In the genomic region with DNA sequence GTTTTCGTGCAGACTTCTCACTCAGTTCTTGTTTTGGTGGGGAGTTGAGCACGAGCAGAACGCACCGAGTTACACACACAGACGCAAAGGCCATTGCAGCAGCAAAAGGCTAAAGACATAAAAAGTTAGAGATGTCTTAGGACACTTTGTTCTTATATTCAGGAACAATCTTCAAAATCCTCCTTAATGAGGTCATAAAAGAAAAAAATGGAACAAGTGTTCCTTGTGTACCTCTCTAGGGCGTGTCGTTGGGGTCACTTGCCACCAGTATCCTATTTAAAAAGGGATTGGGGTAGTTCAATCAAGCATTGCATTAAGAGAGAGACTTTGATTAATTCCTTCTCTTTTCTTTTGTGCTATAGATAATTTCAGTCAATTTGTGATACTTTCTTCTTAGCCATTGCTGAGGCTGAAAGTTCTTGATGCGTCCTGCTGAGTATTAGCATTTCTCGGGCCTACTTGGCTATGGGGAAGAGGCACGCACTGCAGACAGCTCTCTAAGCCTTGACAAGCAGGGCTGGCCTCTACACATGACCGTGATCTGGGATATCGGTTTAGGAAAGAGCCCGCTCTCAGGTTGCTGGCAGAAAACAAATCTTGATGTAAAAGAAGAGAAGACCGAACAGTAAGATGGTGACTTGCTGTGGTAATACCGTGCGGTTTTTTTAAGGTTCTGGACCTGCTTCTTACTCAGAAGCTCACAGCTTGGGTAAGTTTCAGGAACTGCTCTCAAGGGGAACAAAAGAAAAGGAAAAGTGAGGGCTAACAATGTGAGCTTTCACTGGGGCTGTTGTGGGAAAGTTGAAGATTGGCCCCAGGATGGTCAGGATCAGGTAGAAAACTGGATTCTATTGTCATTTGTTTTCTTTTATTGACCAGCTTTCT, we compare ENCODE assay signal across 23 cellular contexts.
A peak's percentile ranks its signal among the peaks of the same experiment; 100 is the strongest.
DNase-seq lines count a peak whose midpoint lies in the region; ATAC-seq and TF ChIP-seq lines count a peak whose summit lies in the region.
"Had no signal": no experiment of that assay in that cellular context is flagged by ENCODE, and none has a peak within 500 bp of the region (broad histone marks: within the 10 kb centered on the region; RNA-seq: fewer than 3 reads in every experiment).

No MANE protein-coding gene starts in this region.

- H3K4me1 Mint-ChIP-seq in endothelial cell (ENCODE audit: unreplicated experiment): peaks cover 42% of the 10 kb centered on the region
- peaks cover 27% of the 10 kb centered on the region for H3K4me1 Mint-ChIP-seq in stimulated activated memory B cell treated with anti-CD40 and anti-IgM and Interleukin-4, amounts not matched to agents 10 μg/mL and 1 μg/mL and 100 μg/mL, for 72 hours
- H3K4me1 Mint-ChIP-seq: activated naive CD4-positive, alpha-beta T cell treated with anti-CD3 and anti-CD28 coated beads, Interleukin-2, amount 50 U/mL, for 24 hours had no signal

- peak overlapping the region; percentile 7 for H3K27ac Mint-ChIP-seq in endothelial cell (ENCODE audit: unreplicated experiment)
- H3K27ac Mint-ChIP-seq in stimulated activated memory B cell treated with anti-CD40 and anti-IgM and Interleukin-4, amounts not matched to agents 10 μg/mL and 1 μg/mL and 100 μg/mL, for 72 hours: peak overlapping the region; percentile 18
- H3K27ac Mint-ChIP-seq: activated CD8-positive, alpha-beta T cell treated with anti-CD3 and anti-CD28 coated beads for 36 hours; activated naive CD4-positive, alpha-beta T cell treated with anti-CD3 and anti-CD28 coated beads, Interleukin-2, amount 50 U/mL, for 24 hours; CD8-positive, alpha-beta T cell; HFFc6; T-helper 2 cell treated with Interferon-gamma antibody and Interleukin-4, amounts not matched to agents 5 μg/mL and 100 μg/mL, for 36 hours had no signal

- intact Hi-C loops in aorta (cut with DNase I): no loop called here

- H3K27me3 Mint-ChIP-seq in endothelial cell (ENCODE audit: unreplicated experiment): peaks cover 1% of the 10 kb centered on the region
- H3K27me3 Mint-ChIP-seq in stimulated activated memory B cell treated with anti-CD40 and anti-IgM and Interleukin-4, amounts not matched to agents 10 μg/mL and 1 μg/mL and 100 μg/mL, for 72 hours: no peaks in the 10 kb centered on the region
- H3K27me3 Mint-ChIP-seq: activated CD8-positive, alpha-beta T cell treated with anti-CD3 and anti-CD28 coated beads for 36 hours; activated naive CD4-positive, alpha-beta T cell treated with anti-CD3 and anti-CD28 coated beads, Interleukin-2, amount 50 U/mL, for 24 hours had no signal

- no peak overlapping the region for H3K4me3 ChIP-seq in aorta (ENCODE audit: low read length in 2 of 2)
- H3K4me3 ChIP-seq: thoracic aorta had no signal

- no peak overlapping the region for H3K27ac ChIP-seq in aorta (ENCODE audit: low read depth in 1 of 2, low read length in 2 of 2)
- H3K27ac ChIP-seq: thoracic aorta had no signal

- H3K36me3 Mint-ChIP-seq in endothelial cell (ENCODE audit: low read depth, unreplicated experiment): no peaks in the 10 kb centered on the region
- peaks cover 12% of the 10 kb centered on the region for H3K36me3 Mint-ChIP-seq in stimulated activated memory B cell treated with anti-CD40 and anti-IgM and Interleukin-4, amounts not matched to agents 10 μg/mL and 1 μg/mL and 100 μg/mL, for 72 hours

- H3K4me1 ChIP-seq in aorta (ENCODE audit: control insufficient read depth in 1 of 2, insufficient read depth in 2 of 2, low read length in 2 of 2): peaks cover 0 to 2% of the 10 kb centered on the region in 2 donors

- 88 to 92% methylated on average over 16 of the region's 16 CpGs for WGBS in aorta, 2 donors

- TF ChIP-seq CTCF in endothelial cell (IDR thresholded peaks at IDR 0.05; ENCODE audit: unreplicated experiment): no peak

- H3K9me3 Mint-ChIP-seq in endothelial cell (ENCODE audit: unreplicated experiment): no peaks in the 10 kb centered on the region
- no peaks in the 10 kb centered on the region for H3K9me3 Mint-ChIP-seq in stimulated activated memory B cell treated with anti-CD40 and anti-IgM and Interleukin-4, amounts not matched to agents 10 μg/mL and 1 μg/mL and 100 μg/mL, for 72 hours
- H3K9me3 Mint-ChIP-seq: activated CD8-positive, alpha-beta T cell treated with anti-CD3 and anti-CD28 coated beads for 36 hours; activated naive CD4-positive, alpha-beta T cell treated with anti-CD3 and anti-CD28 coated beads, Interleukin-2, amount 50 U/mL, for 24 hours; activated T-cell treated with anti-CD3 and anti-CD28 coated beads, Interleukin-2, amount 50 U/mL, for 4 hours; CD8-positive, alpha-beta T cell; HFFc6; T-helper 2 cell treated with Interferon-gamma antibody and Interleukin-4, amounts not matched to agents 5 μg/mL and 100 μg/mL, for 36 hours had no signal

- no peaks in the 10 kb centered on the region for H3K36me3 ChIP-seq in aorta (ENCODE audit: control insufficient read depth in 1 of 2, insufficient read depth in 2 of 2, low read length in 1 of 2)
- H3K36me3 ChIP-seq: thoracic aorta had no signal

- no peak overlapping the region for H3K4me3 Mint-ChIP-seq in endothelial cell (ENCODE audit: unreplicated experiment)
- H3K4me3 Mint-ChIP-seq in stimulated activated memory B cell treated with anti-CD40 and anti-IgM and Interleukin-4, amounts not matched to agents 10 μg/mL and 1 μg/mL and 100 μg/mL, for 72 hours: no peak overlapping the region
- H3K4me3 Mint-ChIP-seq: activated CD8-positive, alpha-beta T cell treated with anti-CD3 and anti-CD28 coated beads for 36 hours; activated naive CD4-positive, alpha-beta T cell treated with anti-CD3 and anti-CD28 coated beads, Interleukin-2, amount 50 U/mL, for 24 hours; activated T-cell treated with anti-CD3 and anti-CD28 coated beads, Interleukin-2, amount 50 U/mL, for 4 hours; CD8-positive, alpha-beta T cell; HFFc6; T-helper 2 cell treated with Interferon-gamma antibody and Interleukin-4, amounts not matched to agents 5 μg/mL and 100 μg/mL, for 36 hours had no signal

- no peaks in the 10 kb centered on the region for H3K9me3 ChIP-seq in aorta (ENCODE audit: control insufficient read depth, low read length)
- H3K9me3 ChIP-seq: thoracic aorta had no signal

- peak; percentile 84 for ATAC-seq in GM21515 (IDR thresholded peaks at IDR 0.05; ENCODE audit: unreplicated experiment)
- peak; percentile 74 for ATAC-seq in HG03280 (IDR thresholded peaks at IDR 0.05; ENCODE audit: unreplicated experiment)
- peak; percentile 59 for ATAC-seq in stimulated activated memory B cell treated with anti-CD40 and anti-IgM and Interleukin-4, amounts not matched to agents 10 μg/mL and 1 μg/mL and 100 μg/mL, for 72 hours
- no peak for ATAC-seq in aorta (ENCODE audit: low FRiP score)
- ATAC-seq: activated CD8-positive, alpha-beta T cell treated with anti-CD3 and anti-CD28 coated beads for 36 hours; activated T-cell treated with anti-CD3 and anti-CD28 coated beads, Interleukin-2, amount 50 U/mL, for 4 hours; CD8-positive, alpha-beta T cell; Panc1; right cardiac atrium had no signal

- no peaks in the 10 kb centered on the region for H3K27me3 ChIP-seq in aorta (ENCODE audit: control insufficient read depth in 1 of 2, insufficient read depth in 2 of 2, low read length in 1 of 2)

- DNase-seq in endothelial cell (ENCODE audit: low spot score): no peak
- no peak for DNase-seq in NCI-H446 (lab: John Stamatoyannopoulos, UW)
- no peak for DNase-seq in NCI-H2227 (lab: John Stamatoyannopoulos, UW; ENCODE audit: unreplicated experiment)
- DNase-seq in aorta: no peak
- DNase-seq: activated CD4-positive, CD25-positive, alpha-beta regulatory T cell; activated CD8-positive, alpha-beta T cell treated with anti-CD3 and anti-CD28 coated beads for 36 hours; activated T-cell treated with anti-CD3 and anti-CD28 coated beads, Interleukin-2, amount 50 U/mL, for 4 hours; CD8-positive, alpha-beta T cell; effector memory CD4-positive, alpha-beta T cell; glutamatergic neuron; HFFc6; MM.1S; NCI-H1436 treated with DMSO at 0.1 percent for 48 hours; NCI-H2227 treated with DMSO at 0.1 percent for 48 hours; right cardiac atrium; stimulated activated CD4-positive, alpha-beta T cell treated with anti-CD3 and anti-CD28 coated beads, Interleukin-15, amount 100 ng/mL, for 24 hours had no signal
